In genomic region chr5:135740475-135740874, GRCh38 we compare ENCODE assay signal across 17 cellular contexts.
"Had no signal": no experiment of that assay in that cellular context is flagged by ENCODE, and none has a peak within 500 bp of the region (broad histone marks: within the 10 kb centered on the region; RNA-seq: fewer than 3 reads in every experiment).

No MANE protein-coding gene starts in this region.

- H3K4me3 ChIP-seq: ascending aorta, cardiac muscle cell, gastroesophageal sphincter, lung, spleen, upper lobe of right lung had no signal

- DNase-seq: activated CD4-positive, alpha-beta memory T cell treated with anti-CD3 and anti-CD28 coated beads, Interleukin-2, amount 10 ng/mL, durations not matched to agents 7 days and 5 days; activated CD4-positive, alpha-beta T cell treated with anti-CD3 and anti-CD28 coated beads for 36 hours; activated CD8-positive, alpha-beta memory T cell treated with anti-CD3 and anti-CD28 coated beads, Interleukin-2, amount 50 U/mL, for 48 hours; activated naive CD8-positive, alpha-beta T cell treated with anti-CD3 and anti-CD28 coated beads, Interleukin-2, amount 10 ng/mL, durations not matched to agents 7 days and 5 days; effector CD8-positive, alpha-beta T cell; kidney glomerular epithelial cell; naive thymus-derived CD4-positive, alpha-beta T cell; right cardiac atrium; spleen; stimulated activated CD4-positive, alpha-beta T cell treated with anti-CD3 and anti-CD28 coated beads, Interleukin-1b, Interleukin-23, amount 100 ng/mL, for 48 hours; T1000; upper lobe of right lung had no signal

- H3K36me3 ChIP-seq: ascending aorta, cardiac muscle cell, gastroesophageal sphincter, spleen, upper lobe of right lung had no signal

- H3K9me3 ChIP-seq: ascending aorta, upper lobe of right lung had no signal

- H3K4me1 ChIP-seq: ascending aorta, gastroesophageal sphincter, spleen, upper lobe of right lung had no signal

- H3K27ac ChIP-seq: ascending aorta, cardiac muscle cell, gastroesophageal sphincter, spleen, upper lobe of right lung, VCaP had no signal
